In genomic region chr14:103716091-103716801, GRCh38 we compare ENCODE assay signal across 8 cellular contexts. TPM values are rescaled to one million over a fixed set of nuclear protein-coding genes. Genes with fewer than 3 reads are reported as not detected.
DNase-seq lines count a peak whose midpoint lies in the region; ATAC-seq and TF ChIP-seq lines count a peak whose summit lies in the region.

No MANE protein-coding gene starts in this region.

- CTCF ChIA-PET in CD8-positive, alpha-beta memory T cell (lab: Charles Lee), result interaction anchor here (1.6 kb wide), 1 partner anchor 30 kb away, joined by 3 read pairs; no protein-coding TSS in a partner anchor

- peaks cover 19% of the 10 kb centered on the region for H3K4me1 ChIP-seq in CD8-positive, alpha-beta memory T cell (ENCODE audit: insufficient read depth, low read length)
- H3K4me1 ChIP-seq in colonic mucosa (peaks cover 11% of the 10 kb centered on the region), mesenchymal stem cell (ENCODE audit: control insufficient read depth, insufficient read depth, low read depth, low read length) (peaks cover 36% of the 10 kb centered on the region)

- peak overlapping the region; percentile 46 for H4K91ac ChIP-seq in mesenchymal stem cell (ENCODE audit: low read length)

- peaks cover 26 to 66% (median 47%) of the 10 kb centered on the region in 3 donors for H3K4me1 Mint-ChIP-seq in CD8-positive, alpha-beta memory T cell
- peaks cover 42% of the 10 kb centered on the region for H3K4me1 Mint-ChIP-seq in type B pancreatic cell (ENCODE audit: unreplicated experiment)

- H2BK120ac ChIP-seq in mesenchymal stem cell (ENCODE audit: low read depth, low read length), result no peak overlapping the region

- H3K18ac ChIP-seq in mesenchymal stem cell (ENCODE audit: low read depth in 1 of 2, low read length in 2 of 2), result peak overlapping the region; percentile 68 to 73

- peak overlapping the region; percentile 38 for H2BK15ac ChIP-seq in mesenchymal stem cell (ENCODE audit: low read depth, poor library complexity, severe bottlenecking)

- no peak for TF ChIP-seq POLR2A in NB4 (IDR thresholded peaks at IDR 0.05; ENCODE audit: extremely low read depth, insufficient read length)

- intact Hi-C loops in colonic mucosa (cut with DNase I), result no loop called here

- H3K14ac ChIP-seq in mesenchymal stem cell (ENCODE audit: low read length in 2 of 2), result peak overlapping the region in 1 of 2 experiments; percentile 35

- H3K4me2 ChIP-seq in mesenchymal stem cell (ENCODE audit: low read length, poor library complexity, severe bottlenecking), result peak overlapping the region; percentile 90

- H3K9me3 ChIP-seq in CD8-positive, alpha-beta memory T cell (ENCODE audit: low read length), result no peaks in the 10 kb centered on the region
- H3K9me3 ChIP-seq in colonic mucosa (no peaks in the 10 kb centered on the region), mesenchymal stem cell (ENCODE audit: control insufficient read depth, low read length) (no peaks in the 10 kb centered on the region)

- ATAC-seq in GM19463 (IDR thresholded peaks at IDR 0.05; ENCODE audit: unreplicated experiment), result peak; percentile 1

- no peak overlapping the region for H2BK12ac ChIP-seq in mesenchymal stem cell (ENCODE audit: low read length in 2 of 2)

- H3K27ac Mint-ChIP-seq in CD8-positive, alpha-beta memory T cell, result peak overlapping the region in 3 of 8 donors; percentile 17 to 91 (median 58)
- H3K27ac Mint-ChIP-seq in type B pancreatic cell, result peak overlapping the region; percentile 78

- POLR2A ChIA-PET in CD8-positive, alpha-beta memory T cell (lab: Charles Lee), result no interaction called here

- H3K27me3 Mint-ChIP-seq in CD8-positive, alpha-beta memory T cell, result peaks cover 0 to 2% of the 10 kb centered on the region in 2 donors
- H3K27me3 Mint-ChIP-seq in type B pancreatic cell, result peaks cover 3% of the 10 kb centered on the region

- H2AK5ac ChIP-seq in mesenchymal stem cell (ENCODE audit: low read length, severe bottlenecking), result peak overlapping the region; percentile 1

- H3K27me3 ChIP-seq in CD8-positive, alpha-beta memory T cell (ENCODE audit: insufficient read depth, low read length, poor library complexity, severe bottlenecking), result no peaks in the 10 kb centered on the region
- H3K27me3 ChIP-seq in colonic mucosa (no peaks in the 10 kb centered on the region), mesenchymal stem cell (ENCODE audit: control insufficient read depth in 1 of 2, insufficient read depth in 1 of 2, low read length in 2 of 2) (no peaks in the 10 kb centered on the region)

- TF ChIP-seq CTCF in NB4 (IDR thresholded peaks at IDR 0.05; ENCODE audit: low read depth, low read length) (no peak), colonic mucosa (IDR thresholded peaks at IDR 0.05) (no peak), type B pancreatic cell (conservative IDR thresholded peaks at IDR 0.05) (no peak)

- H3K4me3 Mint-ChIP-seq in CD8-positive, alpha-beta memory T cell, result peak overlapping the region; percentile 76 to 94 (median 81)
- H3K4me3 Mint-ChIP-seq in type B pancreatic cell, result peak overlapping the region; percentile 88

- H3K79me1 ChIP-seq in mesenchymal stem cell (replicated peaks; ENCODE audit: low read length, poor library complexity, severe bottlenecking), result peaks cover 40% of the 10 kb centered on the region

- H3K36me3 ChIP-seq in CD8-positive, alpha-beta memory T cell (ENCODE audit: insufficient read depth, low read length), result no peaks in the 10 kb centered on the region
- H3K36me3 ChIP-seq in colonic mucosa, result no peaks in the 10 kb centered on the region
- H3K36me3 ChIP-seq in mesenchymal stem cell (ENCODE audit: control insufficient read depth in 1 of 2, insufficient read depth in 2 of 2, low read depth in 1 of 2, low read length in 2 of 2), result peaks cover 8 to 27% of the 10 kb centered on the region in 2 experiments

- H3K9me3 Mint-ChIP-seq in CD8-positive, alpha-beta memory T cell, result no peaks in the 10 kb centered on the region
- no peaks in the 10 kb centered on the region for H3K9me3 Mint-ChIP-seq in type B pancreatic cell

- peak overlapping the region; percentile 31 for H3K4me3 ChIP-seq in CD8-positive, alpha-beta memory T cell (ENCODE audit: low read length)
- peak overlapping the region; percentile 67 for H3K4me3 ChIP-seq in NB4 (ENCODE audit: low read depth, low read length)
- peak overlapping the region; percentile 88 for H3K4me3 ChIP-seq in colonic mucosa
- peak overlapping the region; percentile 90 to 92 for H3K4me3 ChIP-seq in mesenchymal stem cell (ENCODE audit: insufficient read depth in 1 of 2, low read depth in 1 of 2, low read length in 2 of 2)

- H2AFZ ChIP-seq in mesenchymal stem cell (ENCODE audit: low read depth, low read length), result peak overlapping the region; percentile 10

- peak overlapping the region; percentile 4 for H4K8ac ChIP-seq in mesenchymal stem cell (ENCODE audit: low read length)

- peak in 2 of 5 donors; percentile 6 to 7 for DNase-seq in CD8-positive, alpha-beta memory T cell
- peak; percentile 46 for DNase-seq in NB4 (ENCODE audit: low read depth)
- DNase-seq in colonic mucosa, result peak; percentile 59
- peak; percentile 33 for DNase-seq in mesenchymal stem cell
- DNase-seq in type B pancreatic cell (ENCODE audit: extremely low spot score, unreplicated experiment), result no peak
- no peak for DNase-seq in activated gamma-delta T cell (lab: John Stamatoyannopoulos, UW)
- no peak for DNase-seq in inferior parietal cortex (ENCODE audit: extremely low spot score)

- H3K36me3 Mint-ChIP-seq in CD8-positive, alpha-beta memory T cell, result peaks cover 0 to 4% (median 0%) of the 10 kb centered on the region in 3 donors
- H3K36me3 Mint-ChIP-seq in type B pancreatic cell, result peaks cover 3% of the 10 kb centered on the region

- peak overlapping the region in 1 of 2 experiments; percentile 51 for H3K23ac ChIP-seq in mesenchymal stem cell (ENCODE audit: low read length in 2 of 2)

- H3K27ac ChIP-seq in CD8-positive, alpha-beta memory T cell (ENCODE audit: low read depth, low read length), result peak overlapping the region; percentile 38
- peak overlapping the region; percentile 73 for H3K27ac ChIP-seq in colonic mucosa
- H3K27ac ChIP-seq in mesenchymal stem cell (ENCODE audit: low read length, poor library complexity, severe bottlenecking), result no peak overlapping the region

- WGBS in mesenchymal stem cell, result 6% methylated on average over 60 of the region's 72 CpGs

- H3K9ac ChIP-seq in colonic mucosa (ENCODE audit: low read depth in 2 of 2, low read length in 2 of 2) (peak overlapping the region; percentile 76 to 79), mesenchymal stem cell (ENCODE audit: low read length) (peak overlapping the region; percentile 84)

- H2BK5ac ChIP-seq in mesenchymal stem cell (ENCODE audit: low read depth, low read length, poor library complexity, severe bottlenecking), result no peak overlapping the region

- H3K4ac ChIP-seq in mesenchymal stem cell (ENCODE audit: low read depth in 1 of 2, low read length in 2 of 2), result peak overlapping the region; percentile 5 to 20

RNA-seq across cellular contexts. Expression of gene ZFYVE21, which starts 0.6 kb away (rescaled TPM):
- total RNA-seq in CD8-positive, alpha-beta memory T cell, result 10 to 100 TPM; 15.1 to 18.1 TPM
- 15.9 TPM for polyA plus RNA-seq in CD8-positive, alpha-beta memory T cell
- total RNA-seq in colonic mucosa (10 to 100 TPM; 49.3 to 68.9 TPM), type B pancreatic cell (ENCODE audit: low replicate concordance) (41.7 and 59.1 TPM in 2 replicates)
- polyA plus RNA-seq in mesenchymal stem cell (2013, experiment 1 of 2), result 44.0 TPM
- polyA plus RNA-seq in mesenchymal stem cell (2013, experiment 2 of 2), result 43.8 TPM

RNA-seq across cellular contexts. Expression of gene XRCC3, which starts 1.0 kb away (rescaled TPM):
- 10 to 100 TPM; 54.4 to 59.9 TPM for total RNA-seq in CD8-positive, alpha-beta memory T cell
- polyA plus RNA-seq in CD8-positive, alpha-beta memory T cell, result 4.4 TPM
- 10 to 100 TPM in 1 of 2 donors, 1 to 10 TPM in 1; 8.3 to 70.0 TPM for total RNA-seq in colonic mucosa
- 4.5 TPM for polyA plus RNA-seq in mesenchymal stem cell (2013, experiment 1 of 2)
- 4.2 TPM for polyA plus RNA-seq in mesenchymal stem cell (2013, experiment 2 of 2)
- total RNA-seq in type B pancreatic cell (ENCODE audit: low replicate concordance), result 17.3 and 35.2 TPM in 2 replicates

Comparison
In these comparisons a context has a peak if more than half of its experiments do, and no peak if none do; other contexts are left out.
1. DNase-seq: peak in NB4 (single experiment), colonic mucosa (single experiment) and mesenchymal stem cell (single experiment); none in type B pancreatic cell (single experiment), activated gamma-delta T cell (single experiment) and inferior parietal cortex (single experiment).
2. H3K4me3 ChIP-seq: peak in every context shown above with its lines; median percentile 91 in mesenchymal stem cell; 88 in colonic mucosa; 67 in NB4; 31 in CD8-positive, alpha-beta memory T cell.